Comparison of ENCODE assay signal across 11 cellular contexts in the genomic region with DNA sequence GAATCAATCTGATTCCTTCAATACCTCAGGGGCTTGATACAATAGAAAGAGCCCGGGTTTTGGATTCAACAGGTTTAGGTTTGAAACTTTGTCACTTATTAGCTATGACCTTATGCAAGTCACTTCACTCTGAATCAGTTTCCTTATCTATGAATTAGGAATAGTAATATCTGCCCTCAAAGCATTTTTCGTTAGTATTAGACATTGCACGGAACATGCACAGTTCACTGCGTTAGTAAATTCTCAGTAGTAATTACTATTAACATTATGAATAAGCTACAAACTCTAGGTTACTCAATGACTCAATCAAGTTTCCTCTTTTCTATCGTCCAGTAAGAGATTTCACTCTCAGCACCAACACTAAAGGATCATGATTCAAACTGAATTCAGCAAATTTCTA.
DNase-seq lines count a peak whose midpoint lies in the region; ATAC-seq lines count a peak whose summit lies in the region.
"Had no signal": no experiment of that assay in that cellular context is flagged by ENCODE, and none has a peak within 500 bp of the region (broad histone marks: within the 10 kb centered on the region; RNA-seq: fewer than 3 reads in every experiment).

No MANE protein-coding gene starts in this region.

- ATAC-seq in GM18511 (IDR thresholded peaks at IDR 0.05; ENCODE audit: unreplicated experiment) (peak; percentile 84), GM19468 (IDR thresholded peaks at IDR 0.05; ENCODE audit: extremely low read depth, unreplicated experiment) (peak; percentile 50), HG02884 (IDR thresholded peaks at IDR 0.05; ENCODE audit: unreplicated experiment) (peak; percentile 72), HG03565 (IDR thresholded peaks at IDR 0.05; ENCODE audit: unreplicated experiment) (peak; percentile 76), left lobe of liver (no peak)

- DNase-seq in globus pallidus (ENCODE audit: low spot score) (no peak), NCI-H128 (lab: John Stamatoyannopoulos, UW; ENCODE audit: unreplicated experiment) (no peak), left lobe of liver (ENCODE audit: low spot score) (no peak), DMS 273 treated with DMSO at 0.1 percent for 48 hours (lab: John Stamatoyannopoulos, UW) (no peak)
- DNase-seq: activated CD4-positive, alpha-beta T cell treated with anti-CD3 and anti-CD28 coated beads, Interleukin-2, amount 50 U/mL, for 1 hour; NCI-H1105; SK-N-SH had no signal
